In genomic region chr16:28925386-28926228, GRCh38 we compare ENCODE assay signal across 8 cellular contexts. TPM values are rescaled to one million over a fixed set of nuclear protein-coding genes. Genes with fewer than 3 reads are reported as not detected.
DNase-seq lines count a peak whose midpoint lies in the region; ATAC-seq and TF ChIP-seq lines count a peak whose summit lies in the region.

No MANE protein-coding gene starts in this region.

- H3K36me3 ChIP-seq in lower lobe of right lung, result no peaks in the 10 kb centered on the region

- peak overlapping the region; percentile 85 for H3K4me3 ChIP-seq in lower lobe of right lung

- DNase-seq in NCI-H1417 (lab: John Stamatoyannopoulos, UW) (peak; percentile 39 to 85 (median 81)), NCI-H1417 treated with DMSO at 0.1 percent for 48 hours (lab: John Stamatoyannopoulos, UW) (no peak), NCI-H2171 treated with DMSO at 0.1 percent for 48 hours (lab: John Stamatoyannopoulos, UW) (peak; percentile 90), dedifferentiated amniotic fluid mesenchymal stem cell (ENCODE audit: extremely low spot score) (peak; percentile 66), lower lobe of right lung (peak; percentile 79)
- DNase-seq in activated CD4-positive, alpha-beta T cell treated with anti-CD3 and anti-CD28 coated beads for 24 hours (ENCODE audit: low read depth in 2 of 2), result peak; percentile 66 to 70
- DNase-seq in stimulated activated CD4-positive, alpha-beta T cell treated with anti-CD3 and anti-CD28 coated beads, TNF-alpha, amount 100 ng/mL, for 1 hour (ENCODE audit: low read depth in 3 of 3, low spot score in 1 of 3), result peak; percentile 52 to 58 (median 54)

- ATAC-seq in HG02870 (IDR thresholded peaks at IDR 0.05; ENCODE audit: unreplicated experiment) (peak; percentile 31), lower lobe of right lung (peak; percentile 61 to 68)

- no peak for TF ChIP-seq CTCF in lower lobe of right lung (IDR thresholded peaks at IDR 0.05)

- no peaks in the 10 kb centered on the region for H3K9me3 ChIP-seq in lower lobe of right lung

- H3K4me1 ChIP-seq in lower lobe of right lung, result peaks cover 12% of the 10 kb centered on the region

- H3K27me3 ChIP-seq in lower lobe of right lung (ENCODE audit: low read depth), result no peaks in the 10 kb centered on the region

- peak overlapping the region; percentile 99 for H3K27ac ChIP-seq in lower lobe of right lung

- intact Hi-C loops in lower lobe of right lung (cut with DNase I), result no loop called here

RNA-seq across cellular contexts. Expression of gene RABEP2, which starts 0.6 kb away (rescaled TPM):
- total RNA-seq in lower lobe of right lung, result 18.8 TPM

RNA-seq across cellular contexts. Expression of gene CD19, which starts 6.2 kb away (rescaled TPM):
- total RNA-seq in lower lobe of right lung, result 0.21 TPM

RNA-seq across cellular contexts. Expression of gene NFATC2IP, which starts 25.1 kb away (rescaled TPM):
- total RNA-seq in lower lobe of right lung, result 38.4 TPM

RNA-seq across cellular contexts. Expression of gene ATP2A1, which starts 47.3 kb away (rescaled TPM):
- 0.38 TPM for total RNA-seq in lower lobe of right lung

RNA-seq across cellular contexts. Expression of gene SPNS1, which starts 49.0 kb away (rescaled TPM):
- 77.5 TPM for total RNA-seq in lower lobe of right lung
